9 cellular contexts compared by ENCODE assay signal in the genomic region with DNA sequence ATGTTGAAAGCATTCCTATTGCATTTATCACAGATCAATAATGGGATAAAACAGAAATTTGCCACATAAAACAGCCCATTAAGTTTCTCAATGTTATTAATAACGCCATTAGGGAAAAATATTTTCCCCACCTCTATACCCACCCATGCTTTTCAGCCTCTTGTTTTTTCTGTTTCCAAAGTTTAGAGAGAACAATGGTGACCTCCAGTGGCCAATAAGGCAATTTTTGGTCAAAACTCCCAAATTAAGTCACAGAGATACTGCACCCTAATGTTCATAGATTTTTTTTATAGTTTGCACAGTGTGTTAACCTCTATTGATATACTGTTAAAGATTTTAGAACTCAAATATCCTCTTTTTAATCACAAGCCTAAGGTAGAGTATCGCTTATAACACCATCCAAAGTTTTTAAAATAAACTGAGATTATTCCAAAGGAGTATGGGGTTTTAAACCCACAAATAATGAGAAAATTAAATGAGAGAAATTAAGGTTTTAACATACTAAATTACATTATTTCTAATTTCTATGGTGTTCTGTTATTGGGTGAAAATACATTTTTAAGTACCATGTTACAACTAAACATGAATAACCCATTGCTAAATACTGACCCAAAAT.
DNase-seq lines count a peak whose midpoint lies in the region; ATAC-seq and TF ChIP-seq lines count a peak whose summit lies in the region.
"Had no signal": no experiment of that assay in that cellular context is flagged by ENCODE, and none has a peak within 500 bp of the region (broad histone marks: within the 10 kb centered on the region; RNA-seq: fewer than 3 reads in every experiment).

No MANE protein-coding gene starts in this region.

- intact Hi-C loops in activated CD4-positive, alpha-beta T cell treated with anti-CD3 and anti-CD28 coated beads for 36 hours (cut with DNase I, micrococcal nuclease), result no loop called here

- H3K9ac ChIP-seq in SU-DHL-6 (ENCODE audit: low read length), result no peak overlapping the region

- no peaks in the 10 kb centered on the region for H3F3A ChIP-seq in SU-DHL-6 (ENCODE audit: insufficient read depth)

- H3K4me3 Mint-ChIP-seq in activated CD4-positive, alpha-beta T cell treated with anti-CD3 and anti-CD28 coated beads for 36 hours, result no peak overlapping the region

- H3K27me3 ChIP-seq in SU-DHL-6 (ENCODE audit: low read length), result no peaks in the 10 kb centered on the region

- no peaks in the 10 kb centered on the region for H3K9me3 ChIP-seq in SU-DHL-6 (ENCODE audit: insufficient read depth, low read length)

- no peak overlapping the region for H3K27ac Mint-ChIP-seq in activated CD4-positive, alpha-beta T cell treated with anti-CD3 and anti-CD28 coated beads for 36 hours

- peak; percentile 8 to 11 for DNase-seq in AML-193 (lab: John Stamatoyannopoulos, UW)
- peak; percentile 9 for DNase-seq in kidney tubule cell (ENCODE audit: low spot score)
- no peak for DNase-seq in NCI-H2107 (lab: John Stamatoyannopoulos, UW)
- no peak for DNase-seq in activated CD4-positive, alpha-beta T cell treated with anti-CD3 and anti-CD28 coated beads for 36 hours

- no peak overlapping the region for H3K27ac ChIP-seq in SU-DHL-6 (ENCODE audit: low read depth, low read length)

- TF ChIP-seq CTCF in SU-DHL-6 (IDR thresholded peaks at IDR 0.05; ENCODE audit: insufficient read depth, low read length, poor library complexity, severe bottlenecking), result peak; percentile 51

- no peaks in the 10 kb centered on the region for H4K20me1 ChIP-seq in SU-DHL-6 (ENCODE audit: low read depth, low read length)

- no peak overlapping the region for H2AFZ ChIP-seq in SU-DHL-6 (ENCODE audit: low read depth, low read length, severe bottlenecking)

- POLR2A ChIA-PET in activated CD4-positive, alpha-beta T cell treated with anti-CD3 and anti-CD28 coated beads for 36 hours (lab: Charles Lee), result no interaction called here

- H3K4me2 ChIP-seq in SU-DHL-6 (ENCODE audit: low read depth, low read length, poor library complexity, severe bottlenecking), result no peak overlapping the region

- H3K36me3 ChIP-seq in SU-DHL-6 (ENCODE audit: low read length), result no peaks in the 10 kb centered on the region

- H3K4me1 Mint-ChIP-seq in activated CD4-positive, alpha-beta T cell treated with anti-CD3 and anti-CD28 coated beads for 36 hours, result no peaks in the 10 kb centered on the region

- H3K9me2 ChIP-seq in SU-DHL-6 (replicated peaks; ENCODE audit: insufficient read depth, low read length), result no peaks in the 10 kb centered on the region

- peak; percentile 51 for ATAC-seq in GM21367 (IDR thresholded peaks at IDR 0.05; ENCODE audit: unreplicated experiment)
- ATAC-seq in HG03097 (IDR thresholded peaks at IDR 0.05; ENCODE audit: low FRiP score, unreplicated experiment), result no peak
- ATAC-seq in activated CD4-positive, alpha-beta T cell treated with anti-CD3 and anti-CD28 coated beads for 36 hours, result no peak
- no peak for ATAC-seq in GM19455 (IDR thresholded peaks at IDR 0.05; ENCODE audit: unreplicated experiment)
- ATAC-seq: sciatic nerve had no signal

- H3K4me3 ChIP-seq in SU-DHL-6 (ENCODE audit: insufficient read depth, low read length, poor library complexity, severe bottlenecking), result no peak overlapping the region

- H3K79me2 ChIP-seq in SU-DHL-6 (ENCODE audit: insufficient read depth, low read length), result no peaks in the 10 kb centered on the region

- CTCF ChIA-PET in activated CD4-positive, alpha-beta T cell treated with anti-CD3 and anti-CD28 coated beads for 36 hours (lab: Charles Lee), result interaction anchor here (1.2 to 1.3 kb wide), 2 partner anchors 14 to 15 kb away, joined by 3 to 4 read pairs; no protein-coding TSS in a partner anchor

- no peaks in the 10 kb centered on the region for H3K36me3 Mint-ChIP-seq in activated CD4-positive, alpha-beta T cell treated with anti-CD3 and anti-CD28 coated beads for 36 hours (ENCODE audit: low read depth)

- H3K9me3 Mint-ChIP-seq in activated CD4-positive, alpha-beta T cell treated with anti-CD3 and anti-CD28 coated beads for 36 hours (ENCODE audit: low read depth), result no peaks in the 10 kb centered on the region

- no peaks in the 10 kb centered on the region for H3K27me3 Mint-ChIP-seq in activated CD4-positive, alpha-beta T cell treated with anti-CD3 and anti-CD28 coated beads for 36 hours

Comparison
In these comparisons a context has a peak if more than half of its experiments do, and no peak if none do; other contexts are left out.
1. DNase-seq: peak in AML-193 (2 of 2) and kidney tubule cell (single experiment); none in NCI-H2107 (single experiment) and activated CD4-positive, alpha-beta T cell treated with anti-CD3 and anti-CD28 coated beads for 36 hours (single experiment).